23 cellular contexts compared by ENCODE assay signal in the genomic region with DNA sequence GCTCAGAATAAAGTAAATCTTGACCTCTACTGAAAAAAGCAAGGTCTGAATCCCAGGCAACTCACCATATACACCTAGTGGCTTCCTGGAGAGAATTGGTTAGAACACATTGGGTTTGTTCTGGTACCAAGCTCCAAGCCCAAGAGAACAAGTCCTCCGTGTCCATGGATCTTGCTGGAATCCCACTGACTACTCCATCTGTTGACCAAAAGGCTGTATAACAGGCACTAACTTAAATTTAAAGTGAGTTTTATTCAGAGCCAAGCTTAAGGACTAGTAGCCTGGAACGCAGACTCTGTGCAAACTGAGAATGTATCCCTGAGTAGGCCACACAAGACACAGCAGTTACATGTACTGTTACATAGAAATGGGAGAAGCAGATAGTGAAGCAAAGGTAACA.
DNase-seq lines count a peak whose midpoint lies in the region; ATAC-seq and TF ChIP-seq lines count a peak whose summit lies in the region.
"Had no signal": no experiment of that assay in that cellular context is flagged by ENCODE, and none has a peak within 500 bp of the region (broad histone marks: within the 10 kb centered on the region; RNA-seq: fewer than 3 reads in every experiment).

No MANE protein-coding gene starts in this region.

- no peak overlapping the region for H2AFZ ChIP-seq in H9 (ENCODE audit: low read length)

- no peak overlapping the region for H3K56ac ChIP-seq in H9 (ENCODE audit: insufficient read length, low read depth, low read length)

- H3K4me2 ChIP-seq in H9 (ENCODE audit: insufficient read depth, insufficient read length, low read length), result no peak overlapping the region

- H4K91ac ChIP-seq in H9 (ENCODE audit: insufficient read length, low read depth, low read length), result no peak overlapping the region

- H3K9me3 Mint-ChIP-seq in H9, result peaks cover 36 to 43% of the 10 kb centered on the region in 2 experiments

- H4K20me1 ChIP-seq in H9 (ENCODE audit: control insufficient read depth, insufficient read depth, insufficient read length), result no peaks in the 10 kb centered on the region

- no peak overlapping the region for H3K18ac ChIP-seq in H9 (ENCODE audit: insufficient read length, low read depth, low read length)

- H3K4ac ChIP-seq in H9 (ENCODE audit: low read depth, low read length), result no peak overlapping the region

- H4K8ac ChIP-seq in H9 (replicated peaks; ENCODE audit: insufficient read length, low read depth, low read length), result no peak overlapping the region

- H3K27ac Mint-ChIP-seq in H9, result no peak overlapping the region
- H3K27ac Mint-ChIP-seq: activated naive CD8-positive, alpha-beta T cell treated with anti-CD3 and anti-CD28 coated beads, Interleukin-2, amount 50 U/mL, for 24 hours; CD8-positive, alpha-beta memory T cell; dendritic cell treated with granulocyte-macrophage colony-stimulating factor and Interleukin-4, amounts not matched to agents 40 ng/mL and 50 ng/mL, for 4 days had no signal

- no peak overlapping the region for H2BK15ac ChIP-seq in H9 (ENCODE audit: low read depth, low read length)

- no peak for DNase-seq in A673 (ENCODE audit: low spot score)
- no peak for DNase-seq in H9
- DNase-seq in iPS-NIHi11 (ENCODE audit: low spot score), result peak; percentile 18
- DNase-seq in dedifferentiated amniotic fluid mesenchymal stem cell (ENCODE audit: extremely low spot score), result no peak
- no peak for DNase-seq in activated CD4-positive, alpha-beta T cell treated with anti-CD3 and anti-CD28 coated beads for 4 hours
- DNase-seq: activated effector memory CD4-positive, alpha-beta T cell treated with Interleukin-2 at 50 U/mL for 16 hours; activated naive CD8-positive, alpha-beta T cell treated with anti-CD3 and anti-CD28 coated beads, Interleukin-2, amount 50 U/mL, for 24 hours; CD8-positive, alpha-beta memory T cell; DND-41; foreskin melanocyte; hypothalamus; left cardiac atrium; NCI-H1417; NCI-H2171; NCI-H69; stimulated activated CD4-positive, alpha-beta T cell treated with anti-CD3 and anti-CD28 coated beads, Interleukin-12 subunit alpha, Interleukin-12 subunit beta, amount 100 ng/mL, for 4 hours; T-helper 9 cell had no signal

- intact Hi-C loops in A673 (cut with micrococcal nuclease; ENCODE audit: unreplicated experiment), result no loop called here

- no peaks in the 10 kb centered on the region for H3K79me1 ChIP-seq in H9 (ENCODE audit: insufficient read depth, low read depth, low read length, poor library complexity, severe bottlenecking)

- POLR2A ChIA-PET in A673 (lab: Charles Lee; ENCODE audit: low non-redundant PET), result no interaction called here

- H3K9me3 ChIP-seq in A673 (ENCODE audit: low read depth, low read length, poor library complexity, severe bottlenecking) (peaks cover 20% of the 10 kb centered on the region), H9 (ENCODE audit: control insufficient read depth, low read depth, low read length) (peaks cover 20% of the 10 kb centered on the region)

- H2BK20ac ChIP-seq in H9 (ENCODE audit: low read depth, low read length, poor library complexity, severe bottlenecking), result no peak overlapping the region

- H3K23me2 ChIP-seq in H9 (ENCODE audit: insufficient read length, low read depth, low read length, poor library complexity, severe bottlenecking), result no peaks in the 10 kb centered on the region

- no peak overlapping the region for H2BK5ac ChIP-seq in H9 (ENCODE audit: insufficient read length, low read length)

- no peak overlapping the region for H2AK5ac ChIP-seq in H9 (ENCODE audit: insufficient read length, low read length)

- H3K27ac ChIP-seq in A673 (ENCODE audit: low read depth, low read length, poor library complexity, severe bottlenecking) (no peak overlapping the region), H9 (ENCODE audit: insufficient read length, low read depth, low read length) (no peak overlapping the region), VCaP (no peak overlapping the region)
- H3K27ac ChIP-seq: neutrophil, SK-N-MC had no signal

- no peaks in the 10 kb centered on the region for H3K27me3 Mint-ChIP-seq in H9 (ENCODE audit: low read depth)
- H3K27me3 Mint-ChIP-seq: activated naive CD8-positive, alpha-beta T cell treated with anti-CD3 and anti-CD28 coated beads, Interleukin-2, amount 50 U/mL, for 24 hours; CD8-positive, alpha-beta memory T cell; dendritic cell treated with granulocyte-macrophage colony-stimulating factor and Interleukin-4, amounts not matched to agents 40 ng/mL and 50 ng/mL, for 4 days had no signal

- no peak overlapping the region for H3K4me3 ChIP-seq in A673 (ENCODE audit: low read depth, low read length, poor library complexity, severe bottlenecking)
- H3K4me3 ChIP-seq: SK-N-MC had no signal

- ATAC-seq in GM21619 (IDR thresholded peaks at IDR 0.05; ENCODE audit: unreplicated experiment) (no peak), HG02970 (IDR thresholded peaks at IDR 0.05; ENCODE audit: low FRiP score, unreplicated experiment) (no peak)
- ATAC-seq: activated naive CD8-positive, alpha-beta T cell treated with anti-CD3 and anti-CD28 coated beads, Interleukin-2, amount 50 U/mL, for 24 hours; left cardiac atrium had no signal

- no peak overlapping the region for H3T11ph ChIP-seq in H9 (ENCODE audit: low read length)

- no peak overlapping the region for H3K23ac ChIP-seq in H9 (ENCODE audit: insufficient read length, low read depth, low read length)

- H3K4me1 ChIP-seq in A673 (ENCODE audit: insufficient read depth, low read length, poor library complexity, severe bottlenecking) (no peaks in the 10 kb centered on the region), H9 (ENCODE audit: insufficient read depth, low read length) (no peaks in the 10 kb centered on the region)

- H2BK12ac ChIP-seq in H9 (ENCODE audit: insufficient read length, low read depth, low read length), result no peak overlapping the region

- H3K4me1 Mint-ChIP-seq in H9, result peaks cover 0 to 2% of the 10 kb centered on the region in 2 experiments; a peak in 1 of 4 replicates
- H3K4me1 Mint-ChIP-seq: activated naive CD8-positive, alpha-beta T cell treated with anti-CD3 and anti-CD28 coated beads, Interleukin-2, amount 50 U/mL, for 24 hours; CD8-positive, alpha-beta memory T cell had no signal

- no TSS peak for BruUV-seq in A673 (replicated peaks; lab: Mats Ljungman, UMichigan)

- H2BK120ac ChIP-seq in H9 (ENCODE audit: low read depth, low read length, poor library complexity, severe bottlenecking), result no peak overlapping the region

- no peaks in the 10 kb centered on the region for H3K79me2 ChIP-seq in H9 (ENCODE audit: insufficient read depth, low read length)

- 0 out of 2 replicates have a peak, but pooled peaks have one; percentile 19 for TF ChIP-seq CTCF in A673 (conservative IDR thresholded peaks at IDR 0.05; ENCODE audit: low read depth, low read length)
- peak; percentile 48 for TF ChIP-seq CTCF in H9 (conservative IDR thresholded peaks at IDR 0.05)
- TF ChIP-seq CTCF in VCaP (conservative IDR thresholded peaks at IDR 0.05), result peak; percentile 21; the same call in 1 of the 2 replicates

- H3K4me3 Mint-ChIP-seq in H9, result no peak overlapping the region
- H3K4me3 Mint-ChIP-seq: activated naive CD8-positive, alpha-beta T cell treated with anti-CD3 and anti-CD28 coated beads, Interleukin-2, amount 50 U/mL, for 24 hours; CD8-positive, alpha-beta memory T cell; dendritic cell treated with granulocyte-macrophage colony-stimulating factor and Interleukin-4, amounts not matched to agents 40 ng/mL and 50 ng/mL, for 4 days had no signal

- H3K9ac ChIP-seq in H9 (ENCODE audit: extremely low read depth, insufficient read length, low read length), result no peak overlapping the region

- H3K36me3 ChIP-seq in A673 (ENCODE audit: insufficient read depth, low read length, poor library complexity, severe bottlenecking), result no peaks in the 10 kb centered on the region
- H3K36me3 ChIP-seq: neutrophil had no signal

- H3K14ac ChIP-seq in H9 (ENCODE audit: insufficient read depth, low read length), result no peak overlapping the region

- WGBS in H9 (ENCODE audit: extremely low coverage, insufficient read length, low lambda C conversion rate), result no CpG with 5 or more reads among the region's 2 CpGs

- CTCF ChIA-PET in A673 (lab: Charles Lee), result no interaction called here

- H3K27me3 ChIP-seq in A673 (replicated peaks; ENCODE audit: insufficient read depth, low read depth, low read length, poor library complexity) (no peaks in the 10 kb centered on the region), H9 (ENCODE audit: insufficient read depth, low read length) (no peaks in the 10 kb centered on the region)
- H3K27me3 ChIP-seq: neutrophil had no signal

- H4K5ac ChIP-seq in H9 (ENCODE audit: insufficient read length, low read depth, low read length), result no peak overlapping the region

- H3K36me3 Mint-ChIP-seq in H9 (ENCODE audit: insufficient read depth in 1 of 3, low read depth in 3 of 3), result peaks cover 23 to 44% (median 30%) of the 10 kb centered on the region in 3 experiments
- H3K36me3 Mint-ChIP-seq: CD8-positive, alpha-beta memory T cell had no signal
